Comparison of ENCODE assay signal across 13 cellular contexts in genomic region chr7:40586197-40586596, GRCh38.
DNase-seq lines count a peak whose midpoint lies in the region; ATAC-seq and TF ChIP-seq lines count a peak whose summit lies in the region.
"Had no signal": no experiment of that assay in that cellular context is flagged by ENCODE, and none has a peak within 500 bp of the region (broad histone marks: within the 10 kb centered on the region; RNA-seq: fewer than 3 reads in every experiment).

No MANE protein-coding gene starts in this region.

- peak; percentile 71 for ATAC-seq in SK-N-SH treated with all-trans-retinoic acid at 6 μM for 48 hours
- no peak for ATAC-seq in GM18511 (IDR thresholded peaks at IDR 0.05; ENCODE audit: unreplicated experiment)
- ATAC-seq: gastrocnemius medialis, K562, left cardiac atrium had no signal

- no peak overlapping the region for H3K4me3 ChIP-seq in mammary epithelial cell (replicated peaks in 1 of 3; ENCODE audit: insufficient read depth in 1 of 3, low read depth in 2 of 3, low read length in 3 of 3)
- no peak overlapping the region for H3K4me3 ChIP-seq in breast epithelium
- H3K4me3 ChIP-seq in fibroblast of the aortic adventitia (ENCODE audit: low read depth, low read length): no peak overlapping the region
- no peak overlapping the region for H3K4me3 ChIP-seq in prostate gland
- H3K4me3 ChIP-seq: gastrocnemius medialis, K562, upper lobe of left lung had no signal

- peak; percentile 50 for DNase-seq in mammary epithelial cell
- DNase-seq in breast epithelium (ENCODE audit: low spot score in 2 of 2): no peak
- peak; percentile 70 for DNase-seq in fibroblast of the aortic adventitia (ENCODE audit: low read depth)
- DNase-seq in prostate gland (ENCODE audit: low spot score): no peak
- DNase-seq in RKO (ENCODE audit: low spot score): no peak
- no peak for DNase-seq in caudate nucleus (lab: John Stamatoyannopoulos, UW)
- DNase-seq: activated CD4-positive, alpha-beta T cell treated with anti-CD3 and anti-CD28 coated beads, Interleukin-2, amount 50 U/mL, for 4 hours; gastrocnemius medialis; left cardiac atrium; upper lobe of left lung had no signal

- H3K27me3 ChIP-seq in mammary epithelial cell (ENCODE audit: insufficient read depth, low read length) (no peaks in the 10 kb centered on the region), breast epithelium (no peaks in the 10 kb centered on the region), prostate gland (replicated peaks; ENCODE audit: insufficient read depth) (no peaks in the 10 kb centered on the region)
- H3K27me3 ChIP-seq: gastrocnemius medialis, upper lobe of left lung had no signal

- CTCF ChIA-PET in mammary epithelial cell (lab: Charles Lee; ENCODE audit: low non-redundant PET): no interaction called here

- TF ChIP-seq CTCF in mammary epithelial cell (conservative IDR thresholded peaks at IDR 0.05 in 1 of 2, IDR thresholded peaks at IDR 0.05 in 1 of 2; ENCODE audit: extremely low read depth in 1 of 2, insufficient read depth in 1 of 2, low read depth in 1 of 2, low read length in 2 of 2) (no peak), breast epithelium (IDR thresholded peaks at IDR 0.05) (no peak), fibroblast of the aortic adventitia (IDR thresholded peaks at IDR 0.05; ENCODE audit: insufficient read depth, low read length) (no peak), prostate gland (IDR thresholded peaks at IDR 0.05) (no peak)

- dilution Hi-C loops in mammary epithelial cell (cut with HindIII; ENCODE audit: low sequenced_read_pairs): no loop called here

- H4K20me1 ChIP-seq in mammary epithelial cell (ENCODE audit: insufficient read depth, low read length): no peaks in the 10 kb centered on the region

- 70% methylated on average over 1 of the region's 1 CpG for WGBS in mammary epithelial cell (ENCODE audit: low coverage, missing lambda C conversion rate)
- 87% methylated on average over 1 of the region's 1 CpG for WGBS in prostate gland

- no peaks in the 10 kb centered on the region for H3K9me3 ChIP-seq in mammary epithelial cell (replicated peaks; ENCODE audit: insufficient read depth, low read length)
- no peaks in the 10 kb centered on the region for H3K9me3 ChIP-seq in breast epithelium
- no peaks in the 10 kb centered on the region for H3K9me3 ChIP-seq in prostate gland
- H3K9me3 ChIP-seq: gastrocnemius medialis, upper lobe of left lung had no signal

- peaks cover 28% of the 10 kb centered on the region for H3K4me1 ChIP-seq in mammary epithelial cell (ENCODE audit: insufficient read depth, low read length)
- H3K4me1 ChIP-seq in breast epithelium: peaks cover 0 to 5% of the 10 kb centered on the region in 2 donors
- no peaks in the 10 kb centered on the region for H3K4me1 ChIP-seq in prostate gland (replicated peaks)
- H3K4me1 ChIP-seq: gastrocnemius medialis, upper lobe of left lung had no signal

- no peak overlapping the region for H2AFZ ChIP-seq in mammary epithelial cell (ENCODE audit: low read depth, low read length)

- H3K36me3 ChIP-seq in mammary epithelial cell (ENCODE audit: insufficient read depth, low read length) (no peaks in the 10 kb centered on the region), breast epithelium (no peaks in the 10 kb centered on the region), prostate gland (no peaks in the 10 kb centered on the region)
- H3K36me3 ChIP-seq: gastrocnemius medialis, upper lobe of left lung had no signal

- H3K27ac ChIP-seq in mammary epithelial cell (ENCODE audit: insufficient read depth, low read depth, low read length) (no peak overlapping the region), breast epithelium (no peak overlapping the region), prostate gland (no peak overlapping the region), caudate nucleus (ENCODE audit: low read depth, low read length) (no peak overlapping the region)
- H3K27ac ChIP-seq: gastrocnemius medialis, upper lobe of left lung had no signal

- BruUV-seq in mammary epithelial cell (replicated peaks; lab: Mats Ljungman, UMichigan): no TSS peak

- H3K9ac ChIP-seq in mammary epithelial cell (ENCODE audit: insufficient read depth, low read length): no peak overlapping the region

- no peak overlapping the region for H3K4me2 ChIP-seq in mammary epithelial cell (ENCODE audit: insufficient read depth, low read depth, low read length)

- TF ChIP-seq POLR2A in breast epithelium (IDR thresholded peaks at IDR 0.05) (no peak), prostate gland (IDR thresholded peaks at IDR 0.05) (no peak)

- intact Hi-C loops in mammary epithelial cell (cut with micrococcal nuclease): no loop called here
- intact Hi-C loops in breast epithelium (cut with DNase I; ENCODE audit: low total_unique reads): no loop called here
- intact Hi-C loops in prostate gland (cut with DNase I): no loop called here

- no peaks in the 10 kb centered on the region for H3K79me2 ChIP-seq in mammary epithelial cell (ENCODE audit: insufficient read depth, low read length)

- in situ Hi-C loops in mammary epithelial cell (cut with MboI; ENCODE audit: low sequenced_read_pairs in 2 of 2): no loop called here

TF ChIP-seq in SK-N-SH treated with all-trans-retinoic acid at 6 μM for 48 hours, 23 proteins besides CTCF, POLR2A, EP300 and RAD21:
- no peak for TF ChIP-seq POU6F1 (CRISPR knock-in tag; IDR thresholded peaks at IDR 0.05; ENCODE audit: borderline replicate concordance, low read depth)
- TF ChIP-seq ZNF70 (CRISPR knock-in tag; IDR thresholded peaks at IDR 0.05): no peak
- TF ChIP-seq TSHZ2 (CRISPR knock-in tag; IDR thresholded peaks at IDR 0.05): no peak
- TF ChIP-seq RARB (CRISPR knock-in tag; IDR thresholded peaks at IDR 0.05): no peak
- TF ChIP-seq ZFP3 (CRISPR knock-in tag; IDR thresholded peaks at IDR 0.05): no peak
- no peak for TF ChIP-seq CSRNP3 (CRISPR knock-in tag; IDR thresholded peaks at IDR 0.05)
TF ChIP-seq in SK-N-SH treated with all-trans-retinoic acid at 6 μM for 48 hours: peak in this region for 0.

Comparison
In these comparisons a context has a peak if more than half of its experiments do, and no peak if none do; other contexts are left out.
1. DNase-seq: peak in mammary epithelial cell (single experiment) and fibroblast of the aortic adventitia (single experiment); none in breast epithelium (0 of 2), prostate gland (single experiment), RKO (single experiment) and caudate nucleus (0 of 61).